19 cellular contexts compared by ENCODE assay signal in the genomic region with DNA sequence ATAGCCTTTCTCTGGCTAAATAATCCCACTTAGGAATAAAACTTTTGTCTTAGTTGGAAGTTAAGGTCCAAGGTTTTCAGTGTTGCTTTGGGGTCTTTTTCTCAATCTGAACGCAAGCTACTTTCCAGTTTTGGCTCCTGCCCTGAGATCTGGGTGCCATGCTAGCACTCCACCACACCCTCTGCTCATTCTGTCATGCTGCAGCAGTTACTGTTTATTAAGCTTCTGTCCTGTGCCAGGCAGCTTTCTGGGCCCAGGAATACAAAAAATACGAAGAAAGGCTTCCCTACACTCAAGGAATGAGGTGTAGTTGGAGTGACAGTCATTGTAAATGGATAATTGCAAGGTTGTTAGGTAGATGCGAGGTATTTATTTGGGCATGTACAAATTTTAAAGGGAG. TPM values are rescaled to one million over a fixed set of nuclear protein-coding genes. Genes with fewer than 3 reads are reported as not detected.
DNase-seq lines count a peak whose midpoint lies in the region; ATAC-seq and TF ChIP-seq lines count a peak whose summit lies in the region.
"Had no signal": no experiment of that assay in that cellular context is flagged by ENCODE, and none has a peak within 500 bp of the region (broad histone marks: within the 10 kb centered on the region; RNA-seq: fewer than 3 reads in every experiment).

No MANE protein-coding gene starts in this region.

- H3K27me3 ChIP-seq in IMR-90 (ENCODE audit: control insufficient read depth, insufficient read depth, low read length), result no peaks in the 10 kb centered on the region
- H3K27me3 ChIP-seq in ascending aorta, result no peaks in the 10 kb centered on the region
- H3K27me3 ChIP-seq in muscle layer of duodenum (ENCODE audit: low read depth, low read length), result no peaks in the 10 kb centered on the region
- H3K27me3 ChIP-seq in thoracic aorta (replicated peaks; ENCODE audit: insufficient read depth), result no peaks in the 10 kb centered on the region
- H3K27me3 ChIP-seq: SJCRH30 had no signal

- H2BK120ac ChIP-seq in IMR-90 (ENCODE audit: low read depth, low read length), result peak overlapping the region; percentile 74

- ATAC-seq in IMR-90 (ENCODE audit: low read depth) (no peak), thoracic aorta (ENCODE audit: insufficient number of reproducible peaks, low FRiP score, low read depth) (no peak)
- ATAC-seq in activated CD4-positive, CD25-positive, alpha-beta regulatory T cell treated with anti-CD3 and anti-CD28 coated beads, Interleukin-2, amount 50 U/mL, for 24 hours, result no peak
- ATAC-seq: activated naive CD4-positive, alpha-beta T cell treated with anti-CD3 and anti-CD28 coated beads, Interleukin-2, amount 50 U/mL, for 72 hours; naive thymus-derived CD4-positive, alpha-beta T cell; T-helper 17 cell had no signal

- peak overlapping the region; percentile 66 for H2BK5ac ChIP-seq in IMR-90 (ENCODE audit: low read depth, low read length, poor library complexity, severe bottlenecking)

- 0 out of 2 replicates have a peak overlapping the region, but pooled peaks have one; percentile 14 for H3K56ac ChIP-seq in IMR-90 (ENCODE audit: extremely low read depth, insufficient read depth, low read length)

- H2AK9ac ChIP-seq in IMR-90 (replicated peaks; ENCODE audit: low read depth, low read length, poor library complexity), result no peak overlapping the region

- no peak overlapping the region for H2AFZ ChIP-seq in IMR-90 (replicated peaks; ENCODE audit: low read length, poor library complexity)

- no peak overlapping the region for H3K4me2 ChIP-seq in IMR-90 (ENCODE audit: low read depth, low read length)

- H4K20me1 ChIP-seq in IMR-90 (ENCODE audit: insufficient read depth, low read length), result no peaks in the 10 kb centered on the region

- peak overlapping the region; percentile 56; the same call in 2 of the 3 replicates for H2BK15ac ChIP-seq in IMR-90 (ENCODE audit: low read depth, low read length)

- peak overlapping the region; percentile 28; the same call in 1 of the 2 replicates for H3K23ac ChIP-seq in IMR-90 (ENCODE audit: low read depth, low read length)

- peak overlapping the region; percentile 56 for H4K91ac ChIP-seq in IMR-90 (ENCODE audit: insufficient read depth, low read depth, low read length)

- TF ChIP-seq POLR2A in IMR-90 (IDR thresholded peaks at IDR 0.05; ENCODE audit: low read depth, low read length), result no peak

- peak overlapping the region; percentile 76 for H3K4ac ChIP-seq in IMR-90 (ENCODE audit: low read depth, low read length)

- no CpG with 5 or more reads among the region's 3 CpGs for WGBS in IMR-90 (ENCODE audit: extremely low coverage in 2 of 2, insufficient read length in 1 of 2), 2 experiments

- peak overlapping the region; percentile 67 for H4K5ac ChIP-seq in IMR-90 (ENCODE audit: low read depth, low read length)

- dilution Hi-C loops in IMR-90 (cut with HindIII; ENCODE audit: low sequenced_read_pairs, unreplicated experiment), result no loop called here

- TF ChIP-seq RAD21 in IMR-90 (IDR thresholded peaks at IDR 0.05; ENCODE audit: low read length), result no peak

- peak overlapping the region; percentile 65; the same call in 1 of the 2 replicates for H2AK5ac ChIP-seq in IMR-90 (ENCODE audit: low read depth, low read length)

- no peak overlapping the region for H3K9ac ChIP-seq in IMR-90 (ENCODE audit: low read depth, low read length)

- no peak for DNase-seq in IMR-90
- no peak for DNase-seq in ascending aorta (ENCODE audit: low spot score in 2 of 2)
- DNase-seq in thoracic aorta (ENCODE audit: low spot score), result no peak
- no peak for DNase-seq in NCI-H2196 treated with DMSO at 0.1 percent for 48 hours (lab: John Stamatoyannopoulos, UW; ENCODE audit: unreplicated experiment)
- DNase-seq in stimulated activated CD4-positive, alpha-beta T cell treated with anti-CD3 and anti-CD28 coated beads, Interleukin-2, amount 100 ng/mL, for 24 hours, result no peak
- DNase-seq: activated CD4-positive, alpha-beta T cell treated with anti-CD3 and anti-CD28 coated beads, Interleukin-2, amount 10 ng/mL, durations not matched to agents 24 days and 14 days; DMS79; effector CD4-positive, alpha-beta T cell; Kasumi-1; mammary epithelial cell; naive thymus-derived CD4-positive, alpha-beta T cell; NCI-H1048; NCI-H187 treated with DMSO at 0.1 percent for 48 hours; NCI-H748 treated with DMSO at 0.1 percent for 48 hours; SJCRH30; T-helper 17 cell had no signal

- H2BK20ac ChIP-seq in IMR-90 (ENCODE audit: low read depth, low read length), result peak overlapping the region; percentile 93

- H3K18ac ChIP-seq in IMR-90 (ENCODE audit: low read depth, low read length), result peak overlapping the region; percentile 84

- in situ Hi-C loops in IMR-90 (cut with MboI; ENCODE audit: low sequenced_read_pairs), result no loop called here

- CTCF ChIA-PET in IMR-90 (lab: Yijun Ruan, JAX), result interaction anchor here (1.0 to 1.2 kb wide), 2 partner anchors 18 to 46 kb away, joined by 3 to 4 read pairs; partner anchors contain the start of gene RTN4

- H3K79me1 ChIP-seq in IMR-90 (ENCODE audit: low read depth in 1 of 2, low read length in 2 of 2), result peaks cover 23 to 51% of the 10 kb centered on the region in 2 experiments

- H3K9me1 ChIP-seq in IMR-90 (ENCODE audit: insufficient read depth, low read length), result peaks cover 21% of the 10 kb centered on the region

- no TSS peak for BruUV-seq in IMR-90 (replicated peaks; lab: Mats Ljungman, UMichigan)

- H4K8ac ChIP-seq in IMR-90 (ENCODE audit: low read depth in 2 of 2, low read length in 2 of 2), result peak overlapping the region; percentile 49 to 54

- POLR2A ChIA-PET in IMR-90 (lab: Charles Lee; ENCODE audit: unreplicated experiment), result interaction anchor here (0.6 kb wide), 1 partner anchor 11 kb away, joined by 5 read pairs; no protein-coding TSS in a partner anchor

- no peak overlapping the region for H3K4me3 ChIP-seq in IMR-90 (ENCODE audit: insufficient read depth, low read depth, low read length)
- no peak overlapping the region for H3K4me3 ChIP-seq in ascending aorta
- no peak overlapping the region for H3K4me3 ChIP-seq in muscle layer of duodenum (ENCODE audit: low read depth in 1 of 2, low read length in 2 of 2)
- no peak overlapping the region for H3K4me3 ChIP-seq in thoracic aorta
- H3K4me3 ChIP-seq: SJCRH30 had no signal

- no peak for TF ChIP-seq CTCF in IMR-90 (conservative IDR thresholded peaks at IDR 0.05; ENCODE audit: low read depth, low read length)
- no peak for TF ChIP-seq CTCF in ascending aorta (IDR thresholded peaks at IDR 0.05)
- no peak for TF ChIP-seq CTCF in thoracic aorta (IDR thresholded peaks at IDR 0.05)

- no peaks in the 10 kb centered on the region for H3K9me3 ChIP-seq in IMR-90 (ENCODE audit: control insufficient read depth, insufficient read depth, low read length)
- H3K9me3 ChIP-seq in ascending aorta, result no peaks in the 10 kb centered on the region
- no peaks in the 10 kb centered on the region for H3K9me3 ChIP-seq in muscle layer of duodenum (ENCODE audit: control insufficient read depth in 1 of 2, low read length in 2 of 2)
- H3K9me3 ChIP-seq in thoracic aorta, result no peaks in the 10 kb centered on the region
- H3K9me3 ChIP-seq: SJCRH30 had no signal

- H3K14ac ChIP-seq in IMR-90 (replicated peaks; ENCODE audit: low read depth, low read length), result peak overlapping the region; percentile 80

- intact Hi-C loops in IMR-90 (cut with micrococcal nuclease) (no loop called here), ascending aorta (cut with DNase I) (loop anchor here (2.0 kb wide), 1 partner anchor 72 kb away; no protein-coding TSS in a partner anchor)

- H3K27ac ChIP-seq in IMR-90 (ENCODE audit: insufficient read depth, low read length) (peak overlapping the region; percentile 38; the same call in 1 of the 2 replicates), ascending aorta (peak overlapping the region; percentile 71 to 94), muscle layer of duodenum (ENCODE audit: low read length) (peak overlapping the region; percentile 60), thoracic aorta (peak overlapping the region; percentile 62 to 65)
- H3K27ac ChIP-seq: SJCRH30 had no signal

- peaks cover 35% of the 10 kb centered on the region for H3K4me1 ChIP-seq in IMR-90 (ENCODE audit: control insufficient read depth, insufficient read depth, low read length)
- peaks cover 7 to 45% of the 10 kb centered on the region in 2 donors for H3K4me1 ChIP-seq in ascending aorta
- H3K4me1 ChIP-seq in muscle layer of duodenum (ENCODE audit: control insufficient read depth in 1 of 2, insufficient read depth in 2 of 2, low read length in 2 of 2), result peaks cover 19 to 20% of the 10 kb centered on the region in 2 donors
- H3K4me1 ChIP-seq in thoracic aorta (ENCODE audit: control insufficient read depth in 1 of 2, low read depth in 2 of 2), result peaks cover 33 to 54% of the 10 kb centered on the region in 2 donors

- H3K36me3 ChIP-seq in IMR-90 (ENCODE audit: control insufficient read depth, insufficient read depth, low read length) (no peaks in the 10 kb centered on the region), ascending aorta (no peaks in the 10 kb centered on the region), muscle layer of duodenum (ENCODE audit: control insufficient read depth in 1 of 2, insufficient read depth in 2 of 2, low read length in 2 of 2) (no peaks in the 10 kb centered on the region), thoracic aorta (no peaks in the 10 kb centered on the region)
- H3K36me3 ChIP-seq: SJCRH30 had no signal

TF ChIP-seq in IMR-90, 13 proteins besides CTCF, POLR2A, EP300 and RAD21 (continues in another document):
- TF ChIP-seq MXI1 (IDR thresholded peaks at IDR 0.05; ENCODE audit: borderline replicate concordance, low read depth, low read length), result no peak
- TF ChIP-seq CEBPB (IDR thresholded peaks at IDR 0.05; ENCODE audit: low read depth, low read length), result no peak
- no peak for TF ChIP-seq NFE2L2 (IDR thresholded peaks at IDR 0.05; ENCODE audit: low read depth, low read length)
- no peak for TF ChIP-seq CHD1 (IDR thresholded peaks at IDR 0.05; ENCODE audit: low read depth, low read length)
- TF ChIP-seq BHLHE40 (IDR thresholded peaks at IDR 0.05; ENCODE audit: low read depth, low read length), result no peak
- TF ChIP-seq RCOR1 (IDR thresholded peaks at IDR 0.05; ENCODE audit: insufficient replicate concordance, low read length), result no peak
- no peak for TF ChIP-seq SMC3 (IDR thresholded peaks at IDR 0.05; ENCODE audit: low read depth, low read length)

RNA-seq across cellular contexts. Expression of gene RTN4, which starts 46.3 kb away (rescaled TPM):
- total RNA-seq in IMR-90 (2012; rRNA removed) (77.8 and 216 TPM in 2 replicates), ascending aorta (296 TPM), thoracic aorta (100 to 1,000 TPM; 253 to 331 TPM)
- polyA plus RNA-seq in IMR-90 (2012; rRNA removed), result 466 and 588 TPM in 2 replicates
- polyA plus RNA-seq in IMR-90 (2012; cell fraction: cytosol; rRNA removed), result 457 and 1,011 TPM in 2 replicates
- 258 and 509 TPM in 2 replicates for polyA plus RNA-seq in IMR-90 (2012; cell fraction: nucleus; rRNA removed; ENCODE audit: low replicate concordance)
